Comparison of ENCODE assay signal across 19 cellular contexts in genomic region chr11:10597877-10598341, GRCh38. TPM values are rescaled to one million over a fixed set of nuclear protein-coding genes. Genes with fewer than 3 reads are reported as not detected.
DNase-seq lines count a peak whose midpoint lies in the region; ATAC-seq and TF ChIP-seq lines count a peak whose summit lies in the region.
"Had no signal": no experiment of that assay in that cellular context is flagged by ENCODE, and none has a peak within 500 bp of the region (broad histone marks: within the 10 kb centered on the region; RNA-seq: fewer than 3 reads in every experiment).

No MANE protein-coding gene starts in this region.

- H3K27ac ChIP-seq in KMS-11 (no peak overlapping the region), adrenal gland (peak overlapping the region in 3 of 5 donors; percentile 32 to 50 (median 45)), spleen (peak overlapping the region in 7 of 8 donors; percentile 51 to 96 (median 72))

- H3K4me3 ChIP-seq in KMS-11 (IDR thresholded peaks at IDR 0.05; ENCODE audit: insufficient read depth, low read depth, low read length) (no peak overlapping the region), adrenal gland (no peak overlapping the region), spleen (no peak overlapping the region)

- no peaks in the 10 kb centered on the region for H3K79me2 ChIP-seq in KMS-11 (ENCODE audit: insufficient read depth, low read depth)

- ATAC-seq in HG02884 (IDR thresholded peaks at IDR 0.05; ENCODE audit: unreplicated experiment), result no peak
- ATAC-seq in HG03159 (IDR thresholded peaks at IDR 0.05; ENCODE audit: unreplicated experiment), result no peak
- ATAC-seq: activated T-cell treated with anti-CD3 and anti-CD28 coated beads, Interleukin-2, amount 50 U/mL, for 72 hours; T-helper 17 cell had no signal

- H3K36me3 ChIP-seq in KMS-11 (ENCODE audit: insufficient read depth) (no peaks in the 10 kb centered on the region), adrenal gland (replicated peaks in 1 of 2) (no peaks in the 10 kb centered on the region), spleen (peaks cover 0 to 17% (median 0%) of the 10 kb centered on the region in 6 donors)

- intact Hi-C loops in adrenal gland (cut with DNase I) (no loop called here), spleen (cut with DNase I; ENCODE audit: low total_unique reads) (no loop called here)

- H3K9me3 ChIP-seq in adrenal gland (replicated peaks in 1 of 3) (no peaks in the 10 kb centered on the region), spleen (peaks cover 0 to 5% (median 0%) of the 10 kb centered on the region in 8 donors)

- no peak overlapping the region for H2AFZ ChIP-seq in KMS-11 (ENCODE audit: low read depth)

- H3K9ac ChIP-seq in KMS-11, result no peak overlapping the region

- H3K27me3 ChIP-seq in KMS-11 (ENCODE audit: insufficient read depth, low read depth), result no peaks in the 10 kb centered on the region
- no peaks in the 10 kb centered on the region for H3K27me3 ChIP-seq in adrenal gland
- H3K27me3 ChIP-seq in spleen (replicated peaks in 1 of 7), result no peaks in the 10 kb centered on the region

- no peak for DNase-seq in adrenal gland
- DNase-seq in kidney tubule cell (ENCODE audit: low spot score), result peak; percentile 42
- no peak for DNase-seq in spleen
- DNase-seq in activated CD4-positive, alpha-beta T cell treated with anti-CD3 and anti-CD28 coated beads for 48 hours, result no peak
- DNase-seq: activated CD4-positive, alpha-beta T cell treated with anti-CD3 and anti-CD28 coated beads, Interleukin-2, amount 10 ng/mL, durations not matched to agents 24 days and 14 days; activated T-cell treated with anti-CD3 and anti-CD28 coated beads, Interleukin-2, amount 50 U/mL, for 72 hours; CD4-positive, alpha-beta memory T cell; dermis blood vessel endothelial cell; H9; immature natural killer cell; NCI-H2171; stimulated activated CD4-positive, alpha-beta T cell treated with anti-CD3 and anti-CD28 coated beads, Interleukin-4, amount 100 ng/mL, for 24 hours; stimulated activated naive CD4-positive, alpha-beta T cell; T-helper 17 cell had no signal

- TF ChIP-seq CTCF in KMS-11 (conservative IDR thresholded peaks at IDR 0.05; ENCODE audit: low read depth, low read length), result no peak
- TF ChIP-seq CTCF in adrenal gland (IDR thresholded peaks at IDR 0.05), result no peak
- TF ChIP-seq CTCF in spleen (IDR thresholded peaks at IDR 0.05 in 8 of 11, conservative IDR thresholded peaks at IDR 0.05 in 3 of 11), result no peak

- H3K4me1 ChIP-seq in KMS-11 (ENCODE audit: low read depth, poor library complexity, severe bottlenecking) (peaks cover 9% of the 10 kb centered on the region), adrenal gland (replicated peaks in 1 of 2) (peaks cover 7 to 10% of the 10 kb centered on the region in 2 donors), spleen (peaks cover 5 to 67% (median 43%) of the 10 kb centered on the region in 6 donors)

- TF ChIP-seq POLR2A in adrenal gland (IDR thresholded peaks at IDR 0.05) (no peak), spleen (IDR thresholded peaks at IDR 0.05) (no peak)

- peak overlapping the region; percentile 3; the same call in 1 of the 2 replicates for H3K4me2 ChIP-seq in KMS-11

- no peaks in the 10 kb centered on the region for H4K20me1 ChIP-seq in KMS-11 (ENCODE audit: insufficient read depth)

- 54 to 73% (median 66%) methylated on average over 2 of the region's 2 CpGs for WGBS in adrenal gland, 4 donors
- WGBS in spleen, 5 donors, result 50 to 68% (median 53%) methylated on average over 2 of the region's 2 CpGs

RNA-seq across cellular contexts. Expression of gene LYVE1, which starts 29.4 kb away (rescaled TPM):
- 100 to 1,000 TPM in 7 of 8 donors, 10 to 100 TPM in 1; 86.0 to 457 (median 254) TPM for total RNA-seq in adrenal gland
- polyA plus RNA-seq in adrenal gland, result 100 to 1,000 TPM in 1 of 3 donors, 10 to 100 TPM in 2; 29.1 to 398 (median 57.8) TPM
- total RNA-seq in spleen, result 100 to 1,000 TPM in 5 of 7 donors, 10 to 100 TPM in 2; 83.4 to 338 (median 250) TPM
- 10 to 100 TPM; 20.2 to 35.9 (median 33.9) TPM for polyA plus RNA-seq in spleen
- total RNA-seq: activated CD4-positive, alpha-beta T cell treated with anti-CD3 and anti-CD28 coated beads, Interleukin-2, amount 10 ng/mL, durations not matched to agents 24 days and 14 days; activated T-cell treated with anti-CD3 and anti-CD28 coated beads, Interleukin-2, amount 50 U/mL, for 72 hours; CD4-positive, alpha-beta memory T cell; G401; H9; OCI-LY7; T-helper 17 cell had no signal
- polyA plus RNA-seq: CD4-positive, alpha-beta memory T cell; immature natural killer cell had no signal

RNA-seq across cellular contexts. Expression of gene RNF141, which starts 56.9 kb away (rescaled TPM):
- total RNA-seq in adrenal gland, result 100 to 1,000 TPM in 1 of 8 donors, 10 to 100 TPM in 7; 42.8 to 109 (median 59.5) TPM
- polyA plus RNA-seq in adrenal gland, result 10 to 100 TPM; 10.3 to 63.5 (median 16.2) TPM
- 10 to 100 TPM; 45.8 to 86.2 (median 51.3) TPM for total RNA-seq in spleen
- 10 to 100 TPM; 13.3 to 22.2 (median 16.6) TPM for polyA plus RNA-seq in spleen
